ENCODE assay signal across 1 cellular context in the genomic region with DNA sequence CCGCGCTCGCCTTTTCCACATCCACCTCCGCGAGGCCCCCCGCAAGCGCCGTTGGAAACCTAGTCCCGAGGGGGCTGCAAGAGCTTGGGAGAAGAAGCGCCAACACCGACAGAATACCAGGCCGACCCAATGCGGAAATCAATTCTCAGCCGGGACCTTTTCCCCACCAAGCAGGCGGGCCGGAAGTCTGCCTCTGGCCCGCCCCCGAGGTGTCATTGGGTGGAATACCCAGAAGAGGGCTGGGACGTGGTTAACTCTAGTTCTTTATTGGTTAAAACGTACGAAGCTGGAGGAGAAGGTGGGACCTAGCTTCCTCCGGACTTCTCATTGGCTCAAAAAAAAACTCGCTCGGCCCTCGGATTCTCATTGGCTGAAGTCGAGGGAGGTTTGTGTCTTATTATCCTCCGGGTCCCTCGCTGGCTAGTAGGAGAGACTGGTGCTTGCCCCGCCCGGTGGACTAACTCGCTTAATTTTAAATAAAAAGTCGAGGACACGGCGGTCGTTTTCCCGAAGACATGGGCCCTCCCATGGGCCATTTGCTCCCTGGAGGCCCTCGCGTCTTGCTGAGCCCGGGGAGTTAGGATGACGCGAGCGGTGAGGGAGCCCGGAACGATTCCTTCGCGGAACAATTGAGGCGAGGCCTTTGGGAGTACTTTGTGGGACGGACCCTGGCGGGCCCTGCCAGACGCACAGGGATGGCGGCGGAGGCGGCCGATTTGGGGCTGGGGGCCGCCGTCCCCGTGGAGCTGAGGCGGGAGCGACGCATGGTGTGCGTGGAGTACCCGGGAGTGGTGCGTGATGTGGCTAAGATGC.
TF ChIP-seq lines count a peak whose summit lies in the region.

GTF3C5 (plus strand) TSS at position 681 of the 813 bp plus-strand sequence; CDS start at position 696, 15 bp downstream.

TF ChIP-seq in K562, 482 proteins besides CTCF, POLR2A, EP300 and RAD21 (continued from another document):
- TF ChIP-seq PREB (CRISPR knock-in tag; IDR thresholded peaks at IDR 0.05) (no peak), RBM25 (IDR thresholded peaks at IDR 0.05; ENCODE audit: low read depth, low read length, severe bottlenecking) (peak; percentile 80), ZNF57 (CRISPR knock-in tag; IDR thresholded peaks at IDR 0.05) (no peak), SLC30A9 (CRISPR knock-in tag; IDR thresholded peaks at IDR 0.05) (no peak), BHLHE40 (IDR thresholded peaks at IDR 0.05; ENCODE audit: low read length) (no peak), ELF1 (tag; IDR thresholded peaks at IDR 0.05) (peak; percentile 91), TAL1 (IDR thresholded peaks at IDR 0.05) (0 out of 2 replicates have a peak, but pooled peaks have one; percentile 18), TEAD2 (tag; IDR thresholded peaks at IDR 0.05) (no peak), ZNF518B (CRISPR knock-in tag; IDR thresholded peaks at IDR 0.05) (no peak), SNIP1 (IDR thresholded peaks at IDR 0.05; ENCODE audit: low read depth) (0 out of 2 replicates have a peak, but pooled peaks have one; percentile 40), PPARD (CRISPR knock-in tag; IDR thresholded peaks at IDR 0.05) (no peak), ZKSCAN3 (CRISPR knock-in tag; IDR thresholded peaks at IDR 0.05) (no peak), NFE2 (IDR thresholded peaks at IDR 0.05; ENCODE audit: low read depth) (no peak), NR0B1 (IDR thresholded peaks at IDR 0.05; ENCODE audit: partially characterized antibody) (no peak), EP400 (IDR thresholded peaks at IDR 0.05) (peak; percentile 93), RBM22 (IDR thresholded peaks at IDR 0.05; ENCODE audit: low read depth, low read length, poor library complexity, severe bottlenecking) (peak; percentile 69), ZNF232 (CRISPR knock-in tag; IDR thresholded peaks at IDR 0.05) (0 out of 2 replicates have a peak, but pooled peaks have one; percentile 14), TOE1 (IDR thresholded peaks at IDR 0.05; ENCODE audit: borderline replicate concordance) (peak; percentile 88), TOE1 (CRISPR knock-in tag; IDR thresholded peaks at IDR 0.05; ENCODE audit: borderline replicate concordance, low read depth) (no peak), E2F5 (CRISPR knock-in tag; IDR thresholded peaks at IDR 0.05) (no peak), KLF6 (CRISPR knock-in tag; IDR thresholded peaks at IDR 0.05; ENCODE audit: borderline replicate concordance) (no peak), SMAD4 (CRISPR knock-in tag; conservative IDR thresholded peaks at IDR 0.05) (peak; percentile 87), HLTF (IDR thresholded peaks at IDR 0.05) (peak; percentile 84), ZZZ3 (IDR thresholded peaks at IDR 0.05) (peak; percentile 71; the same call in 1 of the 2 replicates), MIER1 (IDR thresholded peaks at IDR 0.05; ENCODE audit: low read depth) (peak; percentile 60; the same call in 1 of the 2 replicates), PHF8 (IDR thresholded peaks at IDR 0.05; ENCODE audit: borderline replicate concordance, low read length) (peak; percentile 80), FOXM1 (IDR thresholded peaks at IDR 0.05; ENCODE audit: low read depth) (peak; percentile 86), FOXM1 (CRISPR knock-in tag; IDR thresholded peaks at IDR 0.05; ENCODE audit: low read depth) (0 out of 2 replicates have a peak, but pooled peaks have one; percentile 54), ARHGAP35 (IDR thresholded peaks at IDR 0.05; ENCODE audit: partially characterized antibody) (no peak), XRCC5 (IDR thresholded peaks at IDR 0.05; ENCODE audit: low read depth, low read length) (peak; percentile 92; the same call in 1 of the 2 replicates), HDAC6 (IDR thresholded peaks at IDR 0.05; ENCODE audit: low read depth, low read length) (no peak), TEAD1 (CRISPR knock-in tag; IDR thresholded peaks at IDR 0.05) (peak in 1 of 2 experiments; percentile 51; a peak in 1 of 4 replicates), NCOA6 (IDR thresholded peaks at IDR 0.05) (no peak), POU5F1 (IDR thresholded peaks at IDR 0.05; ENCODE audit: borderline replicate concordance, low read depth, low read length, partially characterized antibody) (no peak), TCF7L2 (IDR thresholded peaks at IDR 0.05; ENCODE audit: low read depth, low read length) (no peak), MYC (IDR thresholded peaks at IDR 0.05; ENCODE audit: low read depth, low read length) (peak; percentile 48; the same call in 1 of the 2 replicates), MYC (CRISPR knock-in tag; IDR thresholded peaks at IDR 0.05; ENCODE audit: borderline replicate concordance, low read depth) (peak; percentile 86; the same call in 1 of the 2 replicates), POLR3A (IDR thresholded peaks at IDR 0.05; ENCODE audit: borderline replicate concordance, extremely low read depth, insufficient read depth, insufficient read length) (no peak), ZNF778 (CRISPR knock-in tag; IDR thresholded peaks at IDR 0.05) (no peak), PHB2 (IDR thresholded peaks at IDR 0.05; ENCODE audit: low read depth) (no peak), TCFL5 (CRISPR knock-in tag; conservative IDR thresholded peaks at IDR 0.05) (no peak)
- TF ChIP-seq, protein P1, sequence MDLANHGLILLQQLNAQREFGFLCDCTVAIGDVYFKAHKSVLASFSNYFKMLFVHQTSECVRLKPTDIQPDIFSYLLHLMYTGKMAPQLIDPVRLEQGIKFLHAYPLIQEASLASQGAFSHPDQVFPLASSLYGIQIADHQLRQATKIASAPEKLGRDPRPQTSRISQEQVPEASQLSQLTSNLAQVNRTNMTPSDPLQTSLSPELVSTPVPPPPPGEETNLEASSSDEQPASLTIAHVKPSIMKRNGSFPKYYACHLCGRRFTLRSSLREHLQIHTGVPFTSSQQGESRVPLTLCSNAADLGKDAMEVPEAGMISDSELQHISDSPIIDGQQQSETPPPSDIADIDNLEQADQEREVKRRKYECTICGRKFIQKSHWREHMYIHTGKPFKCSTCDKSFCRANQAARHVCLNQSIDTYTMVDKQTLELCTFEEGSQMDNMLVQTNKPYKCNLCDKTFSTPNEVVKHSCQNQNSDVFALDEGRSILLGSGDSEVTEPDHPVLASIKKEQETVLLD (IDR thresholded peaks at IDR 0.05), result no peak; the same call in 1 of the 2 replicates
- TF ChIP-seq, protein P2, sequence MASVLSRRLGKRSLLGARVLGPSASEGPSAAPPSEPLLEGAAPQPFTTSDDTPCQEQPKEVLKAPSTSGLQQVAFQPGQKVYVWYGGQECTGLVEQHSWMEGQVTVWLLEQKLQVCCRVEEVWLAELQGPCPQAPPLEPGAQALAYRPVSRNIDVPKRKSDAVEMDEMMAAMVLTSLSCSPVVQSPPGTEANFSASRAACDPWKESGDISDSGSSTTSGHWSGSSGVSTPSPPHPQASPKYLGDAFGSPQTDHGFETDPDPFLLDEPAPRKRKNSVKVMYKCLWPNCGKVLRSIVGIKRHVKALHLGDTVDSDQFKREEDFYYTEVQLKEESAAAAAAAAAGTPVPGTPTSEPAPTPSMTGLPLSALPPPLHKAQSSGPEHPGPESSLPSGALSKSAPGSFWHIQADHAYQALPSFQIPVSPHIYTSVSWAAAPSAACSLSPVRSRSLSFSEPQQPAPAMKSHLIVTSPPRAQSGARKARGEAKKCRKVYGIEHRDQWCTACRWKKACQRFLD (CRISPR knock-in tag; IDR thresholded peaks at IDR 0.05), result no peak; the same call in none of the 2 replicates
- TF ChIP-seq, protein P3, sequence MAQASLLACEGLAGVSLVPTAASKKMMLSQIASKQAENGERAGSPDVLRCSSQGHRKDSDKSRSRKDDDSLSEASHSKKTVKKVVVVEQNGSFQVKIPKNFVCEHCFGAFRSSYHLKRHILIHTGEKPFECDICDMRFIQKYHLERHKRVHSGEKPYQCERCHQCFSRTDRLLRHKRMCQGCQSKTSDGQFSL (CRISPR knock-in tag; IDR thresholded peaks at IDR 0.05), result no peak
- TF ChIP-seq, protein P3 (tag; IDR thresholded peaks at IDR 0.05), result no peak
- TF ChIP-seq, protein P4, sequence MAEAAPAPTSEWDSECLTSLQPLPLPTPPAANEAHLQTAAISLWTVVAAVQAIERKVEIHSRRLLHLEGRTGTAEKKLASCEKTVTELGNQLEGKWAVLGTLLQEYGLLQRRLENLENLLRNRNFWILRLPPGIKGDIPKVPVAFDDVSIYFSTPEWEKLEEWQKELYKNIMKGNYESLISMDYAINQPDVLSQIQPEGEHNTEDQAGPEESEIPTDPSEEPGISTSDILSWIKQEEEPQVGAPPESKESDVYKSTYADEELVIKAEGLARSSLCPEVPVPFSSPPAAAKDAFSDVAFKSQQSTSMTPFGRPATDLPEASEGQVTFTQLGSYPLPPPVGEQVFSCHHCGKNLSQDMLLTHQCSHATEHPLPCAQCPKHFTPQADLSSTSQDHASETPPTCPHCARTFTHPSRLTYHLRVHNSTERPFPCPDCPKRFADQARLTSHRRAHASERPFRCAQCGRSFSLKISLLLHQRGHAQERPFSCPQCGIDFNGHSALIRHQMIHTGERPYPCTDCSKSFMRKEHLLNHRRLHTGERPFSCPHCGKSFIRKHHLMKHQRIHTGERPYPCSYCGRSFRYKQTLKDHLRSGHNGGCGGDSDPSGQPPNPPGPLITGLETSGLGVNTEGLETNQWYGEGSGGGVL (CRISPR knock-in tag; IDR thresholded peaks at IDR 0.05), result no peak
